In genomic region chr9:127555830-127556820, GRCh38 we compare ENCODE assay signal across 8 cellular contexts. TPM values are rescaled to one million over a fixed set of nuclear protein-coding genes. Genes with fewer than 3 reads are reported as not detected.
DNase-seq lines count a peak whose midpoint lies in the region; ATAC-seq lines count a peak whose summit lies in the region.

No MANE protein-coding gene starts in this region.

- H3K27ac ChIP-seq in stomach smooth muscle (ENCODE audit: low read length), result peak overlapping the region; percentile 71

- DNase-seq in 8988T (peak; percentile 84), G401 (ENCODE audit: low spot score) (no peak)
- peak; percentile 63 for DNase-seq in Jurkat, Clone E6-1 (ENCODE audit: low read depth, low spot score)
- DNase-seq in activated CD4-positive, alpha-beta T cell treated with anti-CD3 and anti-CD28 coated beads, Interleukin-2, amount 50 U/mL, for 1 hour, result peak; percentile 44
- peak; percentile 25 to 34 (median 31) for DNase-seq in effector memory CD8-positive, alpha-beta T cell

- H3K27me3 ChIP-seq in mucosa of stomach (ENCODE audit: control insufficient read depth, insufficient read depth, low read length), result no peaks in the 10 kb centered on the region
- H3K27me3 ChIP-seq in stomach smooth muscle (ENCODE audit: control insufficient read depth in 1 of 2, insufficient read depth in 2 of 2, low read length in 2 of 2), result no peaks in the 10 kb centered on the region

- no peaks in the 10 kb centered on the region for H3K27me3 Mint-ChIP-seq in effector memory CD8-positive, alpha-beta T cell

- peak overlapping the region; percentile 25 for H3K9ac ChIP-seq in mucosa of stomach (ENCODE audit: low read length)
- H3K9ac ChIP-seq in stomach smooth muscle (ENCODE audit: low read length in 2 of 2), result no peak overlapping the region

- H3K4me1 ChIP-seq in mucosa of stomach (ENCODE audit: control insufficient read depth, insufficient read depth, low read length) (peaks cover 67% of the 10 kb centered on the region), stomach smooth muscle (ENCODE audit: control insufficient read depth, insufficient read depth, low read length) (peaks cover 63% of the 10 kb centered on the region)

- in situ Hi-C loops in G401 (cut with HindIII; ENCODE audit: low sequenced_read_pairs), result no loop called here

- ATAC-seq in effector memory CD8-positive, alpha-beta T cell (replicated peaks), result peak; percentile 90
- ATAC-seq in GM19467 (IDR thresholded peaks at IDR 0.05; ENCODE audit: unreplicated experiment), result no peak

- H3K36me3 ChIP-seq in mucosa of stomach (ENCODE audit: control insufficient read depth, insufficient read depth, low read length), result peaks cover 9% of the 10 kb centered on the region
- peaks cover 0 to 18% of the 10 kb centered on the region in 2 donors for H3K36me3 ChIP-seq in stomach smooth muscle (ENCODE audit: control insufficient read depth in 2 of 2, insufficient read depth in 2 of 2, low read length in 2 of 2)

- peaks cover 3% of the 10 kb centered on the region for H3K36me3 Mint-ChIP-seq in effector memory CD8-positive, alpha-beta T cell (ENCODE audit: insufficient read depth)

- peak overlapping the region; percentile 86 to 94 for H3K27ac Mint-ChIP-seq in effector memory CD8-positive, alpha-beta T cell

- H3K9me3 ChIP-seq in mucosa of stomach (ENCODE audit: control insufficient read depth, low read length) (no peaks in the 10 kb centered on the region), stomach smooth muscle (ENCODE audit: control insufficient read depth in 2 of 2, low read length in 2 of 2) (no peaks in the 10 kb centered on the region)

- H3K9me3 Mint-ChIP-seq in effector memory CD8-positive, alpha-beta T cell, result no peaks in the 10 kb centered on the region

- H3K4me3 Mint-ChIP-seq in effector memory CD8-positive, alpha-beta T cell, result peak overlapping the region; percentile 63 to 71

- H3K4me3 ChIP-seq in Jurkat, Clone E6-1 (ENCODE audit: low read length), result no peak overlapping the region
- H3K4me3 ChIP-seq in mucosa of stomach (ENCODE audit: low read length) (no peak overlapping the region), stomach smooth muscle (ENCODE audit: low read length in 2 of 2) (no peak overlapping the region)

- peaks cover 47% of the 10 kb centered on the region in 2 donors for H3K4me1 Mint-ChIP-seq in effector memory CD8-positive, alpha-beta T cell (ENCODE audit: low read depth in 2 of 2)

RNA-seq across cellular contexts. Expression of gene STXBP1, which starts 56.0 kb away (rescaled TPM):
- 50.2 TPM for polyA plus RNA-seq in Jurkat, Clone E6-1 (2012; ENCODE audit: insufficient read depth, insufficient read length)
- 2.8 and 11.2 TPM in 2 replicates for total RNA-seq in G401 (2014; rRNA removed; shearing (Covaris generic))
